In the genomic region with DNA sequence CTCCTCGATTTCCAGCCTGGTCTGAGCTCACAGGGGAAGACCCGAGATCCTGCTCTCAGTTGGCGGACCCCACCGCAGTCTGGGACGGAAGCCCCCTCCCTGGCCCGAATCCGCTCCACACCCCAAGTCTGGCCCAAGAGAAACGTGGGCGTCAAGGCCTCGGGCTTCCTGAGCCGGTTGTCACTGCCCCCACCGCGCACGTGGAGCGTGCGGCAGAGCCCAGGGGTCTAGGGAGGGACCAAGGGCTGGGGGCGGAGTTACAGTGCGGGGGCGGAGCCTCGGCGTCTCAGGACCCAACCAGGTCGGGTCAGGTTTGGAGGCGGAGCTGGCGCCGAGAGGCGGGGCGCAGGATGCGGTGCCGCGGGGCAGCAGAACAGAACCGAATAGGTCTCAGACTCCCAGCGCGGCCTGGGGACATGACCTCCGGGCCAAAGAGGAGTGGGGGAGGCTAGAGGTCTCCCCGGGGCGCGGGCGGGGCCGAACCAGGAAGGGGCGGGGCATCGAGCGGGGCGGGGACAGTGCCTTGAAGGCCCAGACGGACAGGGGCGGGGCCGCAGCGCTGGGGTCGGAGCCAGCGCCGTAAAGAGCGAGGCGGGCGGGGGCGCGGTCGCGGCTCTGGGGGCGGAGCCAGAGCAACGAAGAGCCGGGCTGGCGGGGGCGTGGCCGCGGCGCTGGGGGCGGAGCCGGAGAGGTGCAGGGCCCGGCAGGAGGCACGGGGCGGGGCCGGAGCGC, we compare ENCODE assay signal across 8 cellular contexts. TPM values are rescaled to one million over a fixed set of nuclear protein-coding genes. Genes with fewer than 3 reads are reported as not detected.
DNase-seq lines count a peak whose midpoint lies in the region; ATAC-seq and TF ChIP-seq lines count a peak whose summit lies in the region.

No MANE protein-coding gene starts in this region.

- no peaks in the 10 kb centered on the region for H3K36me3 ChIP-seq in CD8-positive, alpha-beta T cell (ENCODE audit: insufficient read depth, low read length)
- no peaks in the 10 kb centered on the region for H3K36me3 ChIP-seq in NT2/D1 (ENCODE audit: insufficient read depth, insufficient read length, low read length)

- H3K4me3 Mint-ChIP-seq in CD8-positive, alpha-beta T cell = peak overlapping the region; percentile 85

- H3K9me3 ChIP-seq in CD8-positive, alpha-beta T cell (ENCODE audit: low read length) = no peaks in the 10 kb centered on the region
- no peaks in the 10 kb centered on the region; the same call in 1 of the 2 replicates for H3K9me3 ChIP-seq in NT2/D1 (ENCODE audit: insufficient read depth, low read length)
- no peaks in the 10 kb centered on the region for H3K9me3 ChIP-seq in mononuclear cell (ENCODE audit: low read depth, low read length)

- H3K9ac ChIP-seq in NT2/D1 (ENCODE audit: insufficient read length, low read depth) = peak overlapping the region; percentile 61

- peak overlapping the region; percentile 55 for H3K27ac ChIP-seq in CD8-positive, alpha-beta T cell (ENCODE audit: low read depth, low read length)

- H3K27ac Mint-ChIP-seq in CD8-positive, alpha-beta T cell = peak overlapping the region; percentile 88

- POLR2A ChIA-PET in CD8-positive, alpha-beta T cell (lab: Charles Lee) = interaction anchor here (0.9 to 1.7 kb wide), 4 partner anchors 16 to 118 kb away, joined by 3 to 7 read pairs (median 4); a partner anchor contains a TSS

- H3K4me1 ChIP-seq in CD8-positive, alpha-beta T cell (ENCODE audit: insufficient read depth, low read length) = peaks cover 33% of the 10 kb centered on the region
- H3K4me1 ChIP-seq in NT2/D1 (ENCODE audit: insufficient read depth, insufficient read length) (peaks cover 37% of the 10 kb centered on the region), mononuclear cell (ENCODE audit: insufficient read depth, low read length) (peaks cover 44% of the 10 kb centered on the region)

- intact Hi-C loops in CD8-positive, alpha-beta T cell (cut with DNase I, micrococcal nuclease) = loop anchor here (1.0 to 10.0 kb wide), 14 partner anchors 18 to 740 kb away; a partner anchor contains a TSS

- peaks cover 3% of the 10 kb centered on the region for H3K36me3 Mint-ChIP-seq in CD8-positive, alpha-beta T cell

- TF ChIP-seq CTCF in CD8-positive, alpha-beta T cell (IDR thresholded peaks at IDR 0.05) = no peak
- no peak for TF ChIP-seq CTCF in epithelial cell of esophagus (IDR thresholded peaks at IDR 0.05; ENCODE audit: insufficient read depth, low read depth, low read length, missing control alignments)

- no peaks in the 10 kb centered on the region for H3K27me3 ChIP-seq in CD8-positive, alpha-beta T cell (ENCODE audit: insufficient read depth, low read length)
- H3K27me3 ChIP-seq in NT2/D1 (ENCODE audit: insufficient read depth, insufficient read length) = peaks cover 79% of the 10 kb centered on the region
- H3K27me3 ChIP-seq in mononuclear cell (ENCODE audit: insufficient read depth, low read length) = peaks cover 24% of the 10 kb centered on the region

- ATAC-seq in CD8-positive, alpha-beta T cell = peak; percentile 72
- ATAC-seq in GM19467 (IDR thresholded peaks at IDR 0.05; ENCODE audit: unreplicated experiment) = peak; percentile 50

- H3K27me3 Mint-ChIP-seq in CD8-positive, alpha-beta T cell (ENCODE audit: low read depth) = no peaks in the 10 kb centered on the region

- peak overlapping the region; percentile 59 for H3K4me3 ChIP-seq in CD8-positive, alpha-beta T cell (ENCODE audit: low read depth, low read length)
- H3K4me3 ChIP-seq in NT2/D1 (ENCODE audit: insufficient read length, low read depth) (peak overlapping the region; percentile 32), epithelial cell of esophagus (ENCODE audit: low read length) (peak overlapping the region; percentile 63), mononuclear cell (ENCODE audit: low read length) (peak overlapping the region; percentile 41)

- DNase-seq in CD8-positive, alpha-beta T cell = peak; percentile 97 to 100 (median 99)
- DNase-seq in HS-5 (ENCODE audit: low read depth) (peak; percentile 35), NT2/D1 (ENCODE audit: low read depth, low spot score) (peak; percentile 93), activated T-cell treated with anti-CD3 and anti-CD28 coated beads for 24 hours (ENCODE audit: low read depth) (peak; percentile 97), epithelial cell of esophagus (ENCODE audit: low read depth) (peak; percentile 95)
- DNase-seq in stimulated activated CD8-positive, alpha-beta memory T cell treated with anti-CD3 and anti-CD28 coated beads, Interleukin-2, amount 100 ng/mL, for 1 hour (ENCODE audit: low read depth in 2 of 2) = peak; percentile 98 to 99

- H3K4me1 Mint-ChIP-seq in CD8-positive, alpha-beta T cell (ENCODE audit: low read depth) = peaks cover 32% of the 10 kb centered on the region

- CTCF ChIA-PET in CD8-positive, alpha-beta T cell (lab: Charles Lee) = interaction anchor here (0.9 to 2.3 kb wide), 2 partner anchors 15 to 117 kb away, joined by 3 to 8 read pairs; no protein-coding TSS in a partner anchor

- no peaks in the 10 kb centered on the region for H3K9me3 Mint-ChIP-seq in CD8-positive, alpha-beta T cell

RNA-seq across cellular contexts. Expression of a gene that starts 0.4 kb away (rescaled TPM):
- 10 to 100 TPM; 43.4 to 46.5 TPM for total RNA-seq in CD8-positive, alpha-beta T cell
- 5.8 TPM for total RNA-seq in mononuclear cell

Comparison
In these comparisons a context has a peak if more than half of its experiments do, and no peak if none do; other contexts are left out.
1. Peak in every context shown above with its lines: DNase-seq, ATAC-seq, H3K4me3 ChIP-seq and H3K27ac ChIP-seq.
2. DNase-seq: peak in every context shown above with its lines; median percentile 99 in CD8-positive, alpha-beta T cell; 98 in stimulated activated CD8-positive, alpha-beta memory T cell treated with anti-CD3 and anti-CD28 coated beads, Interleukin-2, amount 100 ng/mL, for 1 hour; 97 in activated T-cell treated with anti-CD3 and anti-CD28 coated beads for 24 hours; 95 in epithelial cell of esophagus; 93 in NT2/D1; 35 in HS-5.